15 cellular contexts compared by ENCODE assay signal in genomic region chr3:127081001-127081720, GRCh38.
DNase-seq lines count a peak whose midpoint lies in the region; ATAC-seq and TF ChIP-seq lines count a peak whose summit lies in the region.
"Had no signal": no experiment of that assay in that cellular context is flagged by ENCODE, and none has a peak within 500 bp of the region (broad histone marks: within the 10 kb centered on the region; RNA-seq: fewer than 3 reads in every experiment).

No MANE protein-coding gene starts in this region.

- H3K4me3 ChIP-seq in BE2C (ENCODE audit: low read depth, low read length): no peak overlapping the region
- no peak overlapping the region for H3K4me3 ChIP-seq in spleen
- H3K4me3 ChIP-seq: BLaER1 had no signal

- ATAC-seq in HG03460 (IDR thresholded peaks at IDR 0.05; ENCODE audit: unreplicated experiment) (no peak), left lobe of liver (no peak)

- H3K27ac Mint-ChIP-seq in glutamatergic neuron (ENCODE audit: unreplicated experiment): no peak overlapping the region
- H3K27ac Mint-ChIP-seq: CD4-positive, CD25-positive, alpha-beta regulatory T cell had no signal

- H3K4me1 Mint-ChIP-seq in glutamatergic neuron (ENCODE audit: low read depth, unreplicated experiment): peaks cover 3% of the 10 kb centered on the region
- H3K4me1 Mint-ChIP-seq: CD4-positive, CD25-positive, alpha-beta regulatory T cell had no signal

- intact Hi-C loops in spleen (cut with DNase I; ENCODE audit: low total_unique reads): no loop called here

- no peak for TF ChIP-seq POLR2A in spleen (IDR thresholded peaks at IDR 0.05)

- peaks cover 2% of the 10 kb centered on the region for H3K9me3 Mint-ChIP-seq in glutamatergic neuron (ENCODE audit: unreplicated experiment)
- H3K9me3 Mint-ChIP-seq: CD4-positive, CD25-positive, alpha-beta regulatory T cell; H9 had no signal

- WGBS in spleen, 5 donors: 80 to 90% (median 87%) methylated on average over 9 to 12 of the region's 12 CpGs

- H3K4me3 Mint-ChIP-seq in glutamatergic neuron (ENCODE audit: unreplicated experiment): no peak overlapping the region
- H3K4me3 Mint-ChIP-seq: CD4-positive, CD25-positive, alpha-beta regulatory T cell; H9 had no signal

- H3K27me3 ChIP-seq in BE2C (no peaks in the 10 kb centered on the region), spleen (replicated peaks in 1 of 7) (peaks cover 0 to 13% (median 0%) of the 10 kb centered on the region in 7 donors)

- no peak overlapping the region for H3K27ac ChIP-seq in spleen
- H3K27ac ChIP-seq: 22Rv1, BLaER1 had no signal

- H3K9me3 ChIP-seq in BE2C (no peaks in the 10 kb centered on the region; the same call in 1 of the 2 replicates), spleen (no peaks in the 10 kb centered on the region)

- H3K4me1 ChIP-seq in BE2C (no peaks in the 10 kb centered on the region; the same call in none of the 2 replicates), spleen (no peaks in the 10 kb centered on the region)

- no peaks in the 10 kb centered on the region for H3K36me3 Mint-ChIP-seq in glutamatergic neuron (ENCODE audit: unreplicated experiment)
- H3K36me3 Mint-ChIP-seq: CD4-positive, CD25-positive, alpha-beta regulatory T cell had no signal

- no peaks in the 10 kb centered on the region for H3K36me3 ChIP-seq in BE2C
- H3K36me3 ChIP-seq in spleen: no peaks in the 10 kb centered on the region
- H3K36me3 ChIP-seq: BLaER1 had no signal

- peaks cover 5% of the 10 kb centered on the region for H3K27me3 Mint-ChIP-seq in glutamatergic neuron (ENCODE audit: unreplicated experiment)
- H3K27me3 Mint-ChIP-seq: CD4-positive, CD25-positive, alpha-beta regulatory T cell had no signal

- DNase-seq in activated effector memory CD4-positive, alpha-beta T cell treated with anti-CD3 and anti-CD28 coated beads, Interleukin-2, amount 50 U/mL, for 16 hours: peak; percentile 30
- no peak for DNase-seq in activated effector memory CD4-positive, alpha-beta T cell treated with Interleukin-2 at 50 U/mL for 16 hours
- DNase-seq in BE2C (peak; percentile 4), glutamatergic neuron (peak; percentile 4), spleen (peak; percentile 11), NCI-H774 (lab: John Stamatoyannopoulos, UW) (no peak), left lobe of liver (ENCODE audit: low spot score) (no peak)
- DNase-seq: CD4-positive, CD25-positive, alpha-beta regulatory T cell; DMS53; GF-D8; GOT3; H9 had no signal

- TF ChIP-seq CTCF in BE2C (IDR thresholded peaks at IDR 0.05; ENCODE audit: low read depth, low read length): no peak
- TF ChIP-seq CTCF in glutamatergic neuron (IDR thresholded peaks at IDR 0.05; ENCODE audit: partially characterized antibody, unreplicated experiment): no peak
- no peak for TF ChIP-seq CTCF in spleen (IDR thresholded peaks at IDR 0.05 in 8 of 11, conservative IDR thresholded peaks at IDR 0.05 in 3 of 11)

Comparison
In these comparisons a context has a peak if more than half of its experiments do, and no peak if none do; other contexts are left out.
1. DNase-seq: peak in activated effector memory CD4-positive, alpha-beta T cell treated with anti-CD3 and anti-CD28 coated beads, Interleukin-2, amount 50 U/mL, for 16 hours (single experiment), BE2C (single experiment), glutamatergic neuron (single experiment) and spleen (single experiment); none in activated effector memory CD4-positive, alpha-beta T cell treated with Interleukin-2 at 50 U/mL for 16 hours (single experiment), NCI-H774 (single experiment) and left lobe of liver (single experiment).